Comparison of ENCODE assay signal across 9 cellular contexts in genomic region chr11:71563401-71563800, GRCh38. TPM values are rescaled to one million over a fixed set of nuclear protein-coding genes. Genes with fewer than 3 reads are reported as not detected.
DNase-seq lines count a peak whose midpoint lies in the region; ATAC-seq, FAIRE-seq and TF ChIP-seq lines count a peak whose summit lies in the region.
"Had no signal": no experiment of that assay in that cellular context is flagged by ENCODE, and none has a peak within 500 bp of the region (broad histone marks: within the 10 kb centered on the region; RNA-seq: fewer than 3 reads in every experiment).

No MANE protein-coding gene starts in this region.

- peak; percentile 77 for ATAC-seq in PC-3

- TF ChIP-seq CTCF in AG09319 (IDR thresholded peaks at IDR 0.05; ENCODE audit: low read depth, low read length), result peak; percentile 29
- peak; percentile 86 for TF ChIP-seq CTCF in PC-3 (conservative IDR thresholded peaks at IDR 0.05; ENCODE audit: low read depth, low read length)
- TF ChIP-seq CTCF in epithelial cell of proximal tubule (conservative IDR thresholded peaks at IDR 0.05; ENCODE audit: low read depth, low read length), result peak; percentile 59

- intact Hi-C loops in PC-3 (cut with micrococcal nuclease), result no loop called here

- CTCF ChIA-PET in PC-3 (lab: Charles Lee), result interaction anchor here (0.6 to 2.1 kb wide), 3 partner anchors 16 to 190 kb away, joined by 3 to 7 read pairs (median 3); no protein-coding TSS in a partner anchor

- POLR2A ChIA-PET in PC-3 (lab: Charles Lee; ENCODE audit: unreplicated experiment), result no interaction called here

- FAIRE-seq in GM12891 (lab: Jason Lieb, UNC), result peak; percentile 81

- no TSS peak for BruUV-seq in PC-3 (replicated peaks; lab: Mats Ljungman, UMichigan)

- H3K4me1 ChIP-seq in PC-3 (ENCODE audit: insufficient read depth, low read length), result peaks cover 21% of the 10 kb centered on the region
- H3K4me1 ChIP-seq: thyroid gland had no signal

- H3K9ac ChIP-seq in PC-3 (ENCODE audit: low read length), result no peak overlapping the region

- H3K27me3 ChIP-seq in PC-3 (ENCODE audit: low read length), result no peaks in the 10 kb centered on the region
- H3K27me3 ChIP-seq: thyroid gland had no signal

- no peaks in the 10 kb centered on the region for H3K9me2 ChIP-seq in PC-3 (replicated peaks; ENCODE audit: low read length)

- no peak overlapping the region for H2AFZ ChIP-seq in PC-3 (ENCODE audit: low read length)

- 0 out of 2 replicates have a peak overlapping the region, but pooled peaks have one; percentile 2 for H3K4me2 ChIP-seq in PC-3 (ENCODE audit: low read length)

- no peak for TF ChIP-seq POLR2A in GM12891 (IDR thresholded peaks at IDR 0.05; ENCODE audit: low read depth, low read length)

- H3K9me3 ChIP-seq in PC-3 (ENCODE audit: low read length), result no peaks in the 10 kb centered on the region
- H3K9me3 ChIP-seq: thyroid gland had no signal

- no peaks in the 10 kb centered on the region for H4K20me1 ChIP-seq in PC-3 (ENCODE audit: low read length)

- DNase-seq in AG09319 (ENCODE audit: extremely low read depth, low read depth), result peak; percentile 7
- peak; percentile 57 for DNase-seq in GM12891 (ENCODE audit: insufficient read length, low spot score)
- peak; percentile 83 for DNase-seq in PC-3
- peak; percentile 15 for DNase-seq in epithelial cell of proximal tubule (ENCODE audit: low read depth)
- DNase-seq in renal cortical epithelial cell (ENCODE audit: low read depth), result peak; percentile 44
- DNase-seq in NCI-H128 (lab: John Stamatoyannopoulos, UW; ENCODE audit: unreplicated experiment), result no peak
- DNase-seq in stimulated activated naive CD4-positive, alpha-beta T cell treated with Interleukin-2 at 50 U/mL for 16 hours (lab: John Stamatoyannopoulos, UW), result no peak
- DNase-seq in NCI-H2227 (lab: John Stamatoyannopoulos, UW; ENCODE audit: unreplicated experiment), result no peak

- no peaks in the 10 kb centered on the region for H3F3A ChIP-seq in PC-3 (ENCODE audit: low read length, unreplicated experiment)

- no peaks in the 10 kb centered on the region for H3K79me2 ChIP-seq in PC-3 (ENCODE audit: low read length)

- H3K4me3 ChIP-seq in PC-3 (ENCODE audit: low read length) (no peak overlapping the region), epithelial cell of proximal tubule (ENCODE audit: low read depth, low read length) (no peak overlapping the region)
- H3K4me3 ChIP-seq: thyroid gland had no signal

- no peaks in the 10 kb centered on the region for H3K36me3 ChIP-seq in PC-3 (ENCODE audit: low read depth, low read length)
- H3K36me3 ChIP-seq: thyroid gland had no signal

- 0 out of 2 replicates have a peak overlapping the region, but pooled peaks have one; percentile 0 for H3K27ac ChIP-seq in PC-3 (ENCODE audit: low read length)
- H3K27ac ChIP-seq: thyroid gland had no signal

TF ChIP-seq in GM12891, 5 proteins besides CTCF, POLR2A, EP300 and RAD21:
- TF ChIP-seq POU2F2 (IDR thresholded peaks at IDR 0.05; ENCODE audit: low read depth, low read length) (no peak), TAF1 (IDR thresholded peaks at IDR 0.05; ENCODE audit: low read depth, low read length) (no peak), POLR2AphosphoS5 (IDR thresholded peaks at IDR 0.05; ENCODE audit: low read depth, low read length) (no peak), SPI1 (IDR thresholded peaks at IDR 0.05; ENCODE audit: low read depth, low read length) (no peak), PAX5 (IDR thresholded peaks at IDR 0.05; ENCODE audit: insufficient read depth, low read length, severe bottlenecking) (no peak)
TF ChIP-seq in GM12891: peak in this region for 0.

RNA-seq across cellular contexts. Expression of gene KRTAP5-10, which starts 2.0 kb away (rescaled TPM):
- 0.08 TPM for polyA plus RNA-seq in GM12891 (2012; ENCODE audit: low read depth, missing spikeins)
- not detected in 2 replicates for total RNA-seq in PC-3 (2014; rRNA removed)
- not detected in 2 replicates for total RNA-seq in epithelial cell of proximal tubule
- not detected in 2 replicates for total RNA-seq in renal cortical epithelial cell
- total RNA-seq: thyroid gland had no signal

RNA-seq across cellular contexts. Expression of gene KRTAP5-9, which starts 15.2 kb away (rescaled TPM):
- 0.26 TPM for polyA plus RNA-seq in GM12891 (2012; ENCODE audit: low read depth, missing spikeins)
- not detected in 2 replicates for total RNA-seq in PC-3 (2014; rRNA removed)
- total RNA-seq in epithelial cell of proximal tubule, result not detected in 2 replicates
- total RNA-seq in renal cortical epithelial cell, result not detected in 2 replicates

RNA-seq across cellular contexts. Expression of gene KRTAP5-11, which starts 19.3 kb away (rescaled TPM):
- not detected for polyA plus RNA-seq in GM12891 (2012; ENCODE audit: low read depth, missing spikeins)
- total RNA-seq in PC-3 (2014; rRNA removed) (not detected in 2 replicates), epithelial cell of proximal tubule (not detected in 2 replicates), renal cortical epithelial cell (not detected in 2 replicates)
- total RNA-seq: thyroid gland had no signal

RNA-seq across cellular contexts. Expression of gene KRTAP5-8, which starts 25.6 kb away (rescaled TPM):
- 0.15 TPM for polyA plus RNA-seq in GM12891 (2012; ENCODE audit: low read depth, missing spikeins)
- not detected in 2 replicates for total RNA-seq in PC-3 (2014; rRNA removed)
- not detected in 2 replicates for total RNA-seq in epithelial cell of proximal tubule
- total RNA-seq in renal cortical epithelial cell, result not detected in 2 replicates

RNA-seq across cellular contexts. Expression of gene KRTAP5-7, which starts 36.3 kb away (rescaled TPM):
- not detected for polyA plus RNA-seq in GM12891 (2012; ENCODE audit: low read depth, missing spikeins)
- total RNA-seq in PC-3 (2014; rRNA removed), result not detected in 2 replicates
- not detected in 2 replicates for total RNA-seq in epithelial cell of proximal tubule
- total RNA-seq in renal cortical epithelial cell, result not detected in 2 replicates

Comparison
In these comparisons a context has a peak if more than half of its experiments do, and no peak if none do; other contexts are left out.
1. DNase-seq: peak in AG09319 (single experiment), GM12891 (single experiment), PC-3 (single experiment), epithelial cell of proximal tubule (single experiment) and renal cortical epithelial cell (single experiment); none in NCI-H128 (single experiment), stimulated activated naive CD4-positive, alpha-beta T cell treated with Interleukin-2 at 50 U/mL for 16 hours (single experiment) and NCI-H2227 (single experiment).
2. CTCF ChIP-seq: peak in every context shown above with its lines; median percentile 86 in PC-3; 59 in epithelial cell of proximal tubule; 29 in AG09319.